In the genomic region with DNA sequence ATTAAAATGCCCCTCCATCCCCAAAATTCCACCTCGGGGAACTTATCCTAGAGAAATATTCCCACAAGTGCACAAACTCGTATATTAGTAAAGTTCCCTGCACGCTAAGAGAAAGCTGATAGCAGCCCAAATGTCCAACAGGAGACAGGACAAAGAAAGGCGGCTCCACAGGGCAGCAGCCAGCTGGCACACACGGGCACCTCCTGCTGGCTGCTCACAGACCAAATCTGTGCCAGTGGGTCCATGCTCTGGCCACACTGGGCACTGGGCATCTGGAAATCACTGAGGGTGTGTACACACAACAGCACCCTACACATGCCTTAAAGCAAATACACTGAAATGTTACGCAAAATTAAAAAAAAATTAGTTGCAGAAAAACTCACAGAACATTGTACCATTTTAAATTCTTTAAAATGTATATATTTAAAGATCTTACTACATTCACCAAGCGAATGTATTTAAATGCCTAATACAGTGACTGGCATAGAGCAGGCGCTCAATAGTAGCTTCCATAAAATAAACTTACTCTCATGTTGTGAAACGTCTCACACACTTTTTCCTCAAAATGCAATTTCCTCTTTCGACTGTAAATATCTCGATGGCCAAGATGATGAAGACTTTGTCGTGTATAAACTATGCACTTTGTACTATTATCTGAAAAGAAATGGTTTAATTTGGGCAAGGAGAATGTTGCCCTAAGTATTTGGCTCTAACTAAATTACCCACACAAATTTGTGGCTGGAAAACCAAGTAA, we compare ENCODE assay signal across 7 cellular contexts. TPM values are rescaled to one million over a fixed set of nuclear protein-coding genes. Genes with fewer than 3 reads are reported as not detected.
A peak's percentile ranks its signal among the peaks of the same experiment; 100 is the strongest.
DNase-seq lines count a peak whose midpoint lies in the region; ATAC-seq and TF ChIP-seq lines count a peak whose summit lies in the region.

No MANE protein-coding gene starts in this region.

- peaks cover 34% of the 10 kb centered on the region for H3F3A ChIP-seq in smooth muscle cell (ENCODE audit: low read depth)

- no peaks in the 10 kb centered on the region for H3K27me3 ChIP-seq in smooth muscle cell (ENCODE audit: low read depth)

- no peak overlapping the region for H3K9ac ChIP-seq in smooth muscle cell (ENCODE audit: low read depth)

- ATAC-seq in activated CD8-positive, alpha-beta memory T cell treated with anti-CD3 and anti-CD28 coated beads, Interleukin-2, amount 10 ng/mL, durations not matched to agents 7 days and 5 days = no peak

- peaks cover 98% of the 10 kb centered on the region for H4K20me1 ChIP-seq in smooth muscle cell (ENCODE audit: low read depth)

- no peaks in the 10 kb centered on the region for H3K4me1 Mint-ChIP-seq in activated CD8-positive, alpha-beta memory T cell treated with anti-CD3 and anti-CD28 coated beads, Interleukin-2, amount 10 ng/mL, durations not matched to agents 7 days and 5 days

- CTCF ChIA-PET in RWPE1 (lab: Yijun Ruan, JAX) = no interaction called here
- CTCF ChIA-PET in activated CD8-positive, alpha-beta memory T cell treated with anti-CD3 and anti-CD28 coated beads, Interleukin-2, amount 10 ng/mL, durations not matched to agents 7 days and 5 days (lab: Charles Lee) = no interaction called here

- no peak overlapping the region for H3K27ac Mint-ChIP-seq in activated CD8-positive, alpha-beta memory T cell treated with anti-CD3 and anti-CD28 coated beads, Interleukin-2, amount 10 ng/mL, durations not matched to agents 7 days and 5 days

- peaks cover 40% of the 10 kb centered on the region for H3K27me3 Mint-ChIP-seq in activated CD8-positive, alpha-beta memory T cell treated with anti-CD3 and anti-CD28 coated beads, Interleukin-2, amount 10 ng/mL, durations not matched to agents 7 days and 5 days

- no peak overlapping the region for H2AFZ ChIP-seq in smooth muscle cell (ENCODE audit: low read depth)

- no peaks in the 10 kb centered on the region for H3K9me3 ChIP-seq in smooth muscle cell (replicated peaks; ENCODE audit: low read depth)

- TF ChIP-seq CTCF in RWPE1 (conservative IDR thresholded peaks at IDR 0.05; ENCODE audit: low read depth) = peak; percentile 11; the same call in 1 of the 2 replicates
- peak; percentile 32 for TF ChIP-seq CTCF in fibroblast of villous mesenchyme (IDR thresholded peaks at IDR 0.05; ENCODE audit: insufficient read depth, low read depth, low read length)
- TF ChIP-seq CTCF in smooth muscle cell (IDR thresholded peaks at IDR 0.05; ENCODE audit: borderline replicate concordance, insufficient read depth, poor library complexity, severe bottlenecking) = no peak

- H3K4me3 ChIP-seq in fibroblast of villous mesenchyme (ENCODE audit: low read depth, low read length) (no peak overlapping the region), smooth muscle cell (no peak overlapping the region)

- H3K9me3 Mint-ChIP-seq in activated CD8-positive, alpha-beta memory T cell treated with anti-CD3 and anti-CD28 coated beads, Interleukin-2, amount 10 ng/mL, durations not matched to agents 7 days and 5 days (ENCODE audit: low read depth) = no peaks in the 10 kb centered on the region

- no peaks in the 10 kb centered on the region for H3K36me3 Mint-ChIP-seq in activated CD8-positive, alpha-beta memory T cell treated with anti-CD3 and anti-CD28 coated beads, Interleukin-2, amount 10 ng/mL, durations not matched to agents 7 days and 5 days

- peaks cover 76% of the 10 kb centered on the region for H3K79me2 ChIP-seq in smooth muscle cell (ENCODE audit: low read depth)

- DNase-seq in H4 (ENCODE audit: low spot score) (peak; percentile 40), RWPE1 (ENCODE audit: low spot score) (no peak), fibroblast of villous mesenchyme (ENCODE audit: low read depth) (no peak), smooth muscle cell (lab: John Stamatoyannopoulos, UW; ENCODE audit: unreplicated experiment) (no peak), inferior parietal cortex (ENCODE audit: extremely low spot score) (no peak), NCI-H82 (lab: John Stamatoyannopoulos, UW) (no peak)
- DNase-seq in activated CD8-positive, alpha-beta memory T cell treated with anti-CD3 and anti-CD28 coated beads, Interleukin-2, amount 10 ng/mL, durations not matched to agents 7 days and 5 days = no peak

- H3K27ac ChIP-seq in RWPE1 = no peak overlapping the region
- peak overlapping the region; percentile 81 for H3K27ac ChIP-seq in smooth muscle cell (ENCODE audit: low read depth)

- POLR2A ChIA-PET in RWPE1 (lab: Yijun Ruan, JAX; ENCODE audit: low non-redundant PET) = no interaction called here

- no peaks in the 10 kb centered on the region for H3K36me3 ChIP-seq in smooth muscle cell (ENCODE audit: low read depth)

- no peak overlapping the region for H3K4me3 Mint-ChIP-seq in activated CD8-positive, alpha-beta memory T cell treated with anti-CD3 and anti-CD28 coated beads, Interleukin-2, amount 10 ng/mL, durations not matched to agents 7 days and 5 days

- peaks cover 20% of the 10 kb centered on the region for H3K4me1 ChIP-seq in smooth muscle cell (ENCODE audit: low read depth)

- WGBS in smooth muscle cell (ENCODE audit: low lambda C conversion rate) = 82% methylated on average over 12 of the region's 12 CpGs

- H3K4me2 ChIP-seq in smooth muscle cell = peak overlapping the region; percentile 82

RNA-seq across cellular contexts. Expression of gene ZNF516, which starts 19.4 kb away (rescaled TPM):
- 7.0 and 7.4 TPM in 2 replicates for total RNA-seq in H4 (2014; rRNA removed; shearing (Covaris generic))
- total RNA-seq in fibroblast of villous mesenchyme (50.6 and 53.1 TPM in 2 replicates), smooth muscle cell (24.2 and 32.3 TPM in 2 replicates)
- 14.1 and 15.6 TPM in 2 replicates for polyA plus RNA-seq in smooth muscle cell
- 1 to 10 TPM; 1.5 to 2.0 TPM for total RNA-seq in activated CD8-positive, alpha-beta memory T cell treated with anti-CD3 and anti-CD28 coated beads, Interleukin-2, amount 10 ng/mL, durations not matched to agents 7 days and 5 days
